In genomic region chr16:10961231-10961630, GRCh38 we compare ENCODE assay signal across 13 cellular contexts. TPM values are rescaled to one million over a fixed set of nuclear protein-coding genes. Genes with fewer than 3 reads are reported as not detected.
DNase-seq lines count a peak whose midpoint lies in the region; ATAC-seq, FAIRE-seq and TF ChIP-seq lines count a peak whose summit lies in the region.
"Had no signal": no experiment of that assay in that cellular context is flagged by ENCODE, and none has a peak within 500 bp of the region (broad histone marks: within the 10 kb centered on the region; RNA-seq: fewer than 3 reads in every experiment).

No MANE protein-coding gene starts in this region.

- no peak for TF ChIP-seq RAD21 in K562 (CRISPR knock-in tag; conservative IDR thresholded peaks at IDR 0.05 in 1 of 2, IDR thresholded peaks at IDR 0.05 in 1 of 2)

- no peak for ATAC-seq in K562
- no peak for ATAC-seq in HG02981 (IDR thresholded peaks at IDR 0.05; ENCODE audit: unreplicated experiment)
- ATAC-seq: activated CD4-positive, CD25-positive, alpha-beta regulatory T cell treated with anti-CD3 and anti-CD28 coated beads, Interleukin-2, amount 50 U/mL, for 24 hours; sciatic nerve had no signal

- TF ChIP-seq CTCF in K562 (IDR thresholded peaks at IDR 0.05 in 2 of 3, conservative IDR thresholded peaks at IDR 0.05 in 1 of 3; ENCODE audit: insufficient read depth in 2 of 3, low read depth in 1 of 3, low read length in 3 of 3) (no peak), tibial artery (IDR thresholded peaks at IDR 0.05) (no peak)

- H3K4me3 ChIP-seq in K562: no peak overlapping the region
- H3K4me3 ChIP-seq in tibial artery: no peak overlapping the region
- H3K4me3 ChIP-seq: testis had no signal

- peak; percentile 72 for DNase-seq in activated CD4-positive, alpha-beta memory T cell treated with anti-CD3 and anti-CD28 coated beads for 36 hours
- DNase-seq in activated CD4-positive, alpha-beta memory T cell treated with anti-CD3 and anti-CD28 coated beads, Interleukin-2, amount 10 ng/mL, durations not matched to agents 7 days and 5 days: no peak
- no peak for DNase-seq in K562 (ENCODE audit: extremely low read depth in 1 of 4, low spot score in 3 of 4)
- peak; percentile 82 for DNase-seq in islet precursor cell
- peak; percentile 72 to 77 for DNase-seq in tibial artery
- DNase-seq in DMS79 (lab: John Stamatoyannopoulos, UW): no peak
- DNase-seq in NCI-H524 (lab: John Stamatoyannopoulos, UW): no peak
- DNase-seq: anterior cingulate cortex, testis had no signal

- peaks cover 3% of the 10 kb centered on the region for H4K20me1 ChIP-seq in K562 (replicated peaks; ENCODE audit: control insufficient read depth, insufficient read depth, low read length)

- H3K36me3 Mint-ChIP-seq in activated CD4-positive, alpha-beta memory T cell treated with anti-CD3 and anti-CD28 coated beads for 36 hours: peaks cover 34% of the 10 kb centered on the region
- peaks cover 36% of the 10 kb centered on the region for H3K36me3 Mint-ChIP-seq in activated CD4-positive, alpha-beta memory T cell treated with anti-CD3 and anti-CD28 coated beads, Interleukin-2, amount 10 ng/mL, durations not matched to agents 7 days and 5 days (ENCODE audit: low read depth)

- FAIRE-seq in K562 (lab: Jason Lieb, UNC): peak; percentile 29
- FAIRE-seq: A204.1 had no signal

- H3K4me2 ChIP-seq in K562 (ENCODE audit: insufficient read depth, low read length): no peak overlapping the region

- no peak overlapping the region for H3K9ac ChIP-seq in K562 (ENCODE audit: insufficient read depth in 1 of 2, low read depth in 2 of 2, low read length in 2 of 2)

- H3K9me1 ChIP-seq in K562 (ENCODE audit: control insufficient read depth, insufficient read depth, low read length): no peaks in the 10 kb centered on the region

- TF ChIP-seq EP300 in K562 (IDR thresholded peaks at IDR 0.05; ENCODE audit: low read length): no peak

- peak overlapping the region; percentile 67 for H3K27ac Mint-ChIP-seq in activated CD4-positive, alpha-beta memory T cell treated with anti-CD3 and anti-CD28 coated beads for 36 hours
- H3K27ac Mint-ChIP-seq in activated CD4-positive, alpha-beta memory T cell treated with anti-CD3 and anti-CD28 coated beads, Interleukin-2, amount 10 ng/mL, durations not matched to agents 7 days and 5 days: no peak overlapping the region

- peaks cover 79% of the 10 kb centered on the region for H3K4me1 Mint-ChIP-seq in activated CD4-positive, alpha-beta memory T cell treated with anti-CD3 and anti-CD28 coated beads for 36 hours (ENCODE audit: low read depth)
- H3K4me1 Mint-ChIP-seq in activated CD4-positive, alpha-beta memory T cell treated with anti-CD3 and anti-CD28 coated beads, Interleukin-2, amount 10 ng/mL, durations not matched to agents 7 days and 5 days: peaks cover 82% of the 10 kb centered on the region

- no TSS peak for BruUV-seq in K562 (replicated peaks; lab: Mats Ljungman, UMichigan)

- WGBS in K562 (ENCODE audit: insufficient coverage, low coverage, missing lambda C conversion rate): 63% methylated on average over 7 of the region's 7 CpGs

- H3K27ac ChIP-seq in K562 (ENCODE audit: extremely low read depth, low read depth, low read length): no peak overlapping the region
- H3K27ac ChIP-seq in tibial artery: peak overlapping the region; percentile 39 to 60
- H3K27ac ChIP-seq: testis had no signal

- peaks cover 3% of the 10 kb centered on the region; the same call in 2 of the 3 replicates for H3K79me2 ChIP-seq in K562 (ENCODE audit: control insufficient read depth, insufficient read depth, low read length)

- H3K9me3 ChIP-seq in K562 (replicated peaks; ENCODE audit: control insufficient read depth, insufficient read depth, low read depth, low read length) (no peaks in the 10 kb centered on the region), tibial artery (no peaks in the 10 kb centered on the region)
- H3K9me3 ChIP-seq: testis had no signal

- no peak for TF ChIP-seq POLR2A in K562 (conservative IDR thresholded peaks at IDR 0.05)

- POLR2A ChIA-PET in activated CD4-positive, alpha-beta memory T cell treated with anti-CD3 and anti-CD28 coated beads for 36 hours (lab: Charles Lee): interaction anchor here (1.1 kb wide), 1 partner anchor 264 kb away, joined by 10 read pairs; no protein-coding TSS in a partner anchor
- POLR2A ChIA-PET in activated CD4-positive, alpha-beta memory T cell treated with anti-CD3 and anti-CD28 coated beads, Interleukin-2, amount 10 ng/mL, durations not matched to agents 7 days and 5 days (lab: Charles Lee): no interaction called here
- POLR2A ChIA-PET in K562 (lab: Yijun Ruan, JAX): no interaction called here

- H3K36me3 ChIP-seq in K562 (ENCODE audit: control insufficient read depth, insufficient read depth, low read length) (peaks cover 52% of the 10 kb centered on the region), tibial artery (peaks cover 14 to 28% (median 18%) of the 10 kb centered on the region in 3 donors)

- CTCF ChIA-PET in activated CD4-positive, alpha-beta memory T cell treated with anti-CD3 and anti-CD28 coated beads for 36 hours (lab: Charles Lee): interaction anchor here (0.7 to 6.0 kb wide), 4 partner anchors 23 to 500 kb away, joined by 4 to 45 read pairs (median 8); no protein-coding TSS in a partner anchor
- CTCF ChIA-PET in activated CD4-positive, alpha-beta memory T cell treated with anti-CD3 and anti-CD28 coated beads, Interleukin-2, amount 10 ng/mL, durations not matched to agents 7 days and 5 days (lab: Charles Lee): interaction anchor here (1.2 to 12.6 kb wide), 2 partner anchors 296 to 395 kb away, joined by 3 to 233 read pairs; partner anchors contain the start of gene SOCS1
- CTCF ChIA-PET in K562 (lab: Yijun Ruan, JAX; ENCODE audit: low intra/inter-chr PET ratio): interaction anchor here (0.6 kb wide), 2 partner anchors 49 to 396 kb away, joined by 3 to 4 read pairs; no protein-coding TSS in a partner anchor

- H3K27me3 ChIP-seq in K562 (ENCODE audit: control insufficient read depth in 2 of 2, insufficient read depth in 2 of 2, low read length in 2 of 2) (no peaks in the 10 kb centered on the region), tibial artery (no peaks in the 10 kb centered on the region)
- H3K27me3 ChIP-seq: testis had no signal

- H3K9me3 Mint-ChIP-seq in activated CD4-positive, alpha-beta memory T cell treated with anti-CD3 and anti-CD28 coated beads for 36 hours: peaks cover 6% of the 10 kb centered on the region
- peaks cover 1% of the 10 kb centered on the region for H3K9me3 Mint-ChIP-seq in activated CD4-positive, alpha-beta memory T cell treated with anti-CD3 and anti-CD28 coated beads, Interleukin-2, amount 10 ng/mL, durations not matched to agents 7 days and 5 days

- H3K27me3 Mint-ChIP-seq in activated CD4-positive, alpha-beta memory T cell treated with anti-CD3 and anti-CD28 coated beads for 36 hours: no peaks in the 10 kb centered on the region
- H3K27me3 Mint-ChIP-seq in activated CD4-positive, alpha-beta memory T cell treated with anti-CD3 and anti-CD28 coated beads, Interleukin-2, amount 10 ng/mL, durations not matched to agents 7 days and 5 days: no peaks in the 10 kb centered on the region

- no peak overlapping the region for H2AFZ ChIP-seq in K562 (ENCODE audit: low read depth, low read length)

- no peak overlapping the region for H3K4me3 Mint-ChIP-seq in activated CD4-positive, alpha-beta memory T cell treated with anti-CD3 and anti-CD28 coated beads for 36 hours
- no peak overlapping the region for H3K4me3 Mint-ChIP-seq in activated CD4-positive, alpha-beta memory T cell treated with anti-CD3 and anti-CD28 coated beads, Interleukin-2, amount 10 ng/mL, durations not matched to agents 7 days and 5 days

- in situ Hi-C loops in K562 (cut with MboI): loop anchor here (25.0 kb wide), 2 partner anchors 576 to 701 kb away; partner anchors contain the start of gene SNN

- intact Hi-C loops in activated CD4-positive, alpha-beta memory T cell treated with anti-CD3 and anti-CD28 coated beads for 36 hours (cut with micrococcal nuclease): loop anchor here (5.0 to 10.0 kb wide), 4 partner anchors 574 to 1124 kb away; partner anchors contain the start of gene SNN
- intact Hi-C loops in K562 (cut with micrococcal nuclease) (no loop called here), tibial artery (cut with DNase I; ENCODE audit: low total_unique reads) (loop anchor here (10.0 kb wide), 1 partner anchor 434 kb away; no protein-coding TSS in a partner anchor)

- H3K4me1 ChIP-seq in K562 (replicated peaks in 1 of 2; ENCODE audit: control insufficient read depth in 2 of 2, insufficient read depth in 2 of 2, low read length in 2 of 2): peaks cover 11 to 18% of the 10 kb centered on the region in 2 experiments; a peak in 4 of 5 replicates
- peaks cover 0 to 23% (median 12%) of the 10 kb centered on the region in 4 donors for H3K4me1 ChIP-seq in tibial artery

RNA-seq across cellular contexts. Expression of gene CLEC16A, which starts 16.9 kb away (rescaled TPM):
- total RNA-seq in activated CD4-positive, alpha-beta memory T cell treated with anti-CD3 and anti-CD28 coated beads for 36 hours: 10 to 100 TPM; 25.5 to 26.7 TPM
- 10 to 100 TPM; 30.3 to 32.4 TPM for total RNA-seq in activated CD4-positive, alpha-beta memory T cell treated with anti-CD3 and anti-CD28 coated beads, Interleukin-2, amount 10 ng/mL, durations not matched to agents 7 days and 5 days
- 90.8 and 106 TPM in 2 replicates for total RNA-seq in K562 (2011; cell fraction: chromatin; rRNA removed; ENCODE audit: low replicate concordance)
- 41.2 and 41.7 TPM in 2 replicates for total RNA-seq in K562 (2011; cell fraction: nucleolus; rRNA removed)
- total RNA-seq in K562 (2011; cell fraction: nucleoplasm; rRNA removed): 59.0 and 65.7 TPM in 2 replicates
- 9.8 and 13.6 TPM in 2 replicates for total RNA-seq in K562 (2014; rRNA removed)
- 11.4 and 13.2 TPM in 2 replicates for total RNA-seq in K562 (2014; rRNA removed; fragmentation: Illumina TruSeq; extraction: Trizol)
- total RNA-seq in K562 (2015; rRNA removed; fragmentation: Illumina TruSeq; extraction: Trizol): 8.5 and 10.0 TPM in 2 replicates
- total RNA-seq in K562 (2021): 22.1 and 22.3 TPM in 2 replicates
- 8.8 and 10.4 TPM in 2 replicates for polyA plus RNA-seq in K562 (2011; rRNA removed)
- 7.3 and 8.2 TPM in 2 replicates for polyA plus RNA-seq in K562 (2011; cell fraction: cytosol; rRNA removed)
- 13.4 and 16.9 TPM in 2 replicates for polyA plus RNA-seq in K562 (2011; cell fraction: nucleus; rRNA removed)
- polyA plus RNA-seq in K562 (2012): 13.6 and 19.6 TPM in 2 replicates
- 15.6 and 16.1 TPM in 2 replicates for polyA plus RNA-seq in K562 (2014; fragmentation: Illumina TruSeq; extraction: Trizol)
- 1 to 10 TPM in 1 of 2 experiments, under 1 TPM in 1; 1.00 to 1.4 TPM for polyA plus RNA-seq in K562 (2014; fragmentation: Nextera tagmentation; extraction: Ambion mirVana)
- polyA plus RNA-seq in K562 (2014; rRNA removed): 10.6 and 10.8 TPM in 2 replicates
- 35.1 and 47.1 TPM in 2 replicates for polyA minus RNA-seq in K562 (2011; rRNA and poly(A)+ RNA removed)
- polyA minus RNA-seq in K562 (2011; cell fraction: cytosol; rRNA and poly(A)+ RNA removed): 21.8 and 27.7 TPM in 2 replicates
- polyA minus RNA-seq in K562 (2011; cell fraction: nucleus; rRNA and poly(A)+ RNA removed): 14.4 and 24.4 TPM in 2 replicates

RNA-seq across cellular contexts. Expression of gene DEXI, which starts 19.0 kb away (rescaled TPM):
- 10 to 100 TPM; 35.1 to 38.2 TPM for total RNA-seq in activated CD4-positive, alpha-beta memory T cell treated with anti-CD3 and anti-CD28 coated beads for 36 hours
- total RNA-seq in activated CD4-positive, alpha-beta memory T cell treated with anti-CD3 and anti-CD28 coated beads, Interleukin-2, amount 10 ng/mL, durations not matched to agents 7 days and 5 days: 10 to 100 TPM; 24.2 to 24.7 TPM
- total RNA-seq in K562 (2011; cell fraction: chromatin; rRNA removed; ENCODE audit: low replicate concordance): 19.9 and 32.5 TPM in 2 replicates
- total RNA-seq in K562 (2011; cell fraction: nucleolus; rRNA removed): 26.5 and 30.0 TPM in 2 replicates
- 26.1 and 37.4 TPM in 2 replicates for total RNA-seq in K562 (2011; cell fraction: nucleoplasm; rRNA removed)
- total RNA-seq in K562 (2014; rRNA removed): 35.8 and 43.1 TPM in 2 replicates
- 18.2 and 22.0 TPM in 2 replicates for total RNA-seq in K562 (2014; rRNA removed; fragmentation: Illumina TruSeq; extraction: Trizol)
- 29.6 and 31.3 TPM in 2 replicates for total RNA-seq in K562 (2015; rRNA removed; fragmentation: Illumina TruSeq; extraction: Trizol)
- 33.3 and 38.2 TPM in 2 replicates for total RNA-seq in K562 (2021)
- 20.0 and 24.5 TPM in 2 replicates for polyA plus RNA-seq in K562 (2011; rRNA removed)
- 35.9 and 65.4 TPM in 2 replicates for polyA plus RNA-seq in K562 (2011; cell fraction: cytosol; rRNA removed)
- 24.2 and 31.3 TPM in 2 replicates for polyA plus RNA-seq in K562 (2011; cell fraction: nucleus; rRNA removed)
- polyA plus RNA-seq in K562 (2012): 34.3 and 38.6 TPM in 2 replicates
- 39.2 and 40.1 TPM in 2 replicates for polyA plus RNA-seq in K562 (2014; fragmentation: Illumina TruSeq; extraction: Trizol)
- polyA plus RNA-seq in K562 (2014; fragmentation: Nextera tagmentation; extraction: Ambion mirVana): 1 to 10 TPM; 2.9 to 3.7 TPM
- polyA plus RNA-seq in K562 (2014; rRNA removed): 21.1 and 31.5 TPM in 2 replicates
- polyA minus RNA-seq in K562 (2011; rRNA and poly(A)+ RNA removed): 25.2 and 29.1 TPM in 2 replicates
- polyA minus RNA-seq in K562 (2011; cell fraction: cytosol; rRNA and poly(A)+ RNA removed): 21.8 and 24.2 TPM in 2 replicates
- 12.3 and 19.3 TPM in 2 replicates for polyA minus RNA-seq in K562 (2011; cell fraction: nucleus; rRNA and poly(A)+ RNA removed)

Comparison
In these comparisons a context has a peak if more than half of its experiments do, and no peak if none do; other contexts are left out.
1. DNase-seq: peak in activated CD4-positive, alpha-beta memory T cell treated with anti-CD3 and anti-CD28 coated beads for 36 hours (single experiment), islet precursor cell (single experiment) and tibial artery (2 of 2); none in activated CD4-positive, alpha-beta memory T cell treated with anti-CD3 and anti-CD28 coated beads, Interleukin-2, amount 10 ng/mL, durations not matched to agents 7 days and 5 days (single experiment), K562 (0 of 4), DMS79 (single experiment) and NCI-H524 (0 of 2).